In genomic region chr17:63426041-63426916, GRCh38 we compare ENCODE assay signal across 16 cellular contexts. TPM values are rescaled to one million over a fixed set of nuclear protein-coding genes. Genes with fewer than 3 reads are reported as not detected.
DNase-seq lines count a peak whose midpoint lies in the region; ATAC-seq, FAIRE-seq and TF ChIP-seq lines count a peak whose summit lies in the region.
"Had no signal": no experiment of that assay in that cellular context is flagged by ENCODE, and none has a peak within 500 bp of the region (broad histone marks: within the 10 kb centered on the region; RNA-seq: fewer than 3 reads in every experiment).

No MANE protein-coding gene starts in this region.

- H3K4me1 ChIP-seq in GM23338 (ENCODE audit: insufficient read depth) (peaks cover 30% of the 10 kb centered on the region), K562 (replicated peaks in 1 of 2; ENCODE audit: control insufficient read depth in 2 of 2, insufficient read depth in 2 of 2, low read length in 2 of 2) (peaks cover 5 to 14% of the 10 kb centered on the region in 2 experiments), osteoblast (ENCODE audit: insufficient read depth, low read length) (peaks cover 3% of the 10 kb centered on the region)
- H3K4me1 ChIP-seq: Caco-2 had no signal

- H3K27me3 ChIP-seq in GM23338 (ENCODE audit: insufficient read depth) (no peaks in the 10 kb centered on the region), K562 (ENCODE audit: control insufficient read depth in 2 of 2, insufficient read depth in 2 of 2, low read length in 2 of 2) (no peaks in the 10 kb centered on the region), osteoblast (ENCODE audit: insufficient read depth, low read length) (no peaks in the 10 kb centered on the region)
- H3K27me3 ChIP-seq: dorsolateral prefrontal cortex had no signal

- H3K27me3 Mint-ChIP-seq in CD14-positive monocyte (ENCODE audit: low read depth in 3 of 3) (peaks cover 0 to 4% (median 3%) of the 10 kb centered on the region in 3 donors), GM23338 (ENCODE audit: insufficient read depth, low read depth, poor library complexity) (peaks cover 6% of the 10 kb centered on the region)
- H3K27me3 Mint-ChIP-seq: memory B cell had no signal

- H3K27ac Mint-ChIP-seq in CD14-positive monocyte (no peak overlapping the region), GM23338 (no peak overlapping the region)
- H3K27ac Mint-ChIP-seq: activated naive CD4-positive, alpha-beta T cell treated with anti-CD3 and anti-CD28 coated beads for 36 hours; memory B cell; nephron; progenitor cell of endocrine pancreas had no signal

- DNase-seq in CD14-positive monocyte (ENCODE audit: low spot score) (peak; percentile 20), GM23338 (ENCODE audit: low spot score) (no peak), K562 (ENCODE audit: extremely low read depth in 1 of 4, low spot score in 3 of 4) (no peak), osteoblast (ENCODE audit: insufficient read length, low spot score, missing footprints) (peak; percentile 65), NCI-H1048 (lab: John Stamatoyannopoulos, UW) (no peak)
- no peak for DNase-seq in effector CD4-positive, alpha-beta T cell

- TF ChIP-seq CTCF in CD14-positive monocyte (IDR thresholded peaks at IDR 0.05), result no peak
- no peak for TF ChIP-seq CTCF in GM23338 (conservative IDR thresholded peaks at IDR 0.05; ENCODE audit: low read depth in 2 of 2)
- peak; percentile 9 to 34 (median 24); a peak in 2 of 6 replicates for TF ChIP-seq CTCF in K562 (IDR thresholded peaks at IDR 0.05 in 2 of 3, conservative IDR thresholded peaks at IDR 0.05 in 1 of 3; ENCODE audit: insufficient read depth in 2 of 3, low read depth in 1 of 3, low read length in 3 of 3)
- TF ChIP-seq CTCF in osteoblast (IDR thresholded peaks at IDR 0.05; ENCODE audit: extremely low read depth, low read depth, low read length), result no peak

- no peak for TF ChIP-seq RAD21 in K562 (CRISPR knock-in tag; conservative IDR thresholded peaks at IDR 0.05 in 1 of 2, IDR thresholded peaks at IDR 0.05 in 1 of 2)

- no peaks in the 10 kb centered on the region for H3K36me3 ChIP-seq in GM23338 (ENCODE audit: insufficient read depth)
- H3K36me3 ChIP-seq in K562 (ENCODE audit: control insufficient read depth, insufficient read depth, low read length), result 0 out of 3 replicates have a peak, but pooled peaks cover 2% of the 10 kb centered on the region
- H3K36me3 ChIP-seq in osteoblast (ENCODE audit: insufficient read depth, low read length), result peaks cover 19% of the 10 kb centered on the region

- POLR2A ChIA-PET in K562 (lab: Yijun Ruan, JAX), result interaction anchor here (0.6 to 2.4 kb wide), 14 partner anchors 10 to 253 kb away, joined by 3 to 13 read pairs (median 4); partner anchors contain the start of genes CYB561 and DCAF7

- no peaks in the 10 kb centered on the region for H3K9me1 ChIP-seq in K562 (ENCODE audit: control insufficient read depth, insufficient read depth, low read length)

- no peak overlapping the region for H3K9ac ChIP-seq in K562 (ENCODE audit: insufficient read depth in 1 of 2, low read depth in 2 of 2, low read length in 2 of 2)

- no peak overlapping the region for H3K4me3 ChIP-seq in GM23338
- no peak overlapping the region for H3K4me3 ChIP-seq in K562
- no peak overlapping the region for H3K4me3 ChIP-seq in osteoblast (ENCODE audit: insufficient read depth, low read length)
- H3K4me3 ChIP-seq: dorsolateral prefrontal cortex, skin epidermis had no signal

- ATAC-seq in GM23338 (no peak), K562 (peak; percentile 45), HG03342 (IDR thresholded peaks at IDR 0.05; ENCODE audit: unreplicated experiment) (no peak)

- intact Hi-C loops in CD14-positive monocyte (cut with micrococcal nuclease), result loop anchor here in 1 of 2 donors (5.0 kb wide), 1 partner anchor 186 kb away; no protein-coding TSS in a partner anchor
- intact Hi-C loops in K562 (cut with micrococcal nuclease), result loop anchor here (5.0 kb wide), 1 partner anchor 271 kb away; no protein-coding TSS in a partner anchor

- H3K4me1 Mint-ChIP-seq in CD14-positive monocyte (peaks cover 7% of the 10 kb centered on the region), GM23338 (peaks cover 35% of the 10 kb centered on the region)

- H3K9me3 Mint-ChIP-seq in CD14-positive monocyte (peaks cover 0 to 3% (median 0%) of the 10 kb centered on the region in 7 donors), GM23338 (no peaks in the 10 kb centered on the region)
- H3K9me3 Mint-ChIP-seq: activated naive CD4-positive, alpha-beta T cell treated with anti-CD3 and anti-CD28 coated beads for 36 hours; activated T-cell treated with anti-CD3 and anti-CD28 coated beads, Interleukin-2, amount 50 U/mL, for 4 hours; memory B cell; nephron; T-helper 1 cell treated with Interleukin-12 subunit alpha and Interleukin-12 subunit beta and Interleukin-4 antibody, amounts not matched to agents 30 μg/mL and 1 μg/mL, for 36 hours had no signal

- H4K20me1 ChIP-seq in GM23338 (replicated peaks; ENCODE audit: insufficient read depth) (no peaks in the 10 kb centered on the region), K562 (replicated peaks; ENCODE audit: control insufficient read depth, insufficient read depth, low read length) (no peaks in the 10 kb centered on the region), osteoblast (ENCODE audit: insufficient read depth, low read length) (peaks cover 16% of the 10 kb centered on the region)

- no peak overlapping the region for H3K27ac ChIP-seq in GM23338 (ENCODE audit: low read depth)
- no peak overlapping the region for H3K27ac ChIP-seq in K562 (ENCODE audit: extremely low read depth, low read depth, low read length)
- H3K27ac ChIP-seq in osteoblast (ENCODE audit: low read depth, low read length), result no peak overlapping the region

- peak overlapping the region in 1 of 2 donors; percentile 49 for H3K4me3 Mint-ChIP-seq in CD14-positive monocyte
- H3K4me3 Mint-ChIP-seq in GM23338, result no peak overlapping the region
- H3K4me3 Mint-ChIP-seq: activated naive CD4-positive, alpha-beta T cell treated with anti-CD3 and anti-CD28 coated beads for 36 hours; activated T-cell treated with anti-CD3 and anti-CD28 coated beads, Interleukin-2, amount 50 U/mL, for 4 hours; memory B cell; nephron had no signal

- in situ Hi-C loops in K562 (cut with MboI), result loop anchor here (25.0 kb wide), 1 partner anchor 411 kb away; the partner anchor contains the start of genes FTSJ3, PSMC5 and SMARCD2

- H3K4me2 ChIP-seq in GM23338 (peak overlapping the region; percentile 15; the same call in 1 of the 2 replicates), K562 (ENCODE audit: insufficient read depth, low read length) (no peak overlapping the region), osteoblast (ENCODE audit: insufficient read depth, low read length) (no peak overlapping the region)

- H3K9me3 ChIP-seq in K562 (replicated peaks; ENCODE audit: control insufficient read depth, insufficient read depth, low read depth, low read length), result no peaks in the 10 kb centered on the region
- no peaks in the 10 kb centered on the region for H3K9me3 ChIP-seq in osteoblast (ENCODE audit: low read depth, low read length)
- H3K9me3 ChIP-seq: Caco-2 had no signal

- no peaks in the 10 kb centered on the region for H3K79me2 ChIP-seq in GM23338 (replicated peaks; ENCODE audit: insufficient read depth)
- no peaks in the 10 kb centered on the region for H3K79me2 ChIP-seq in K562 (ENCODE audit: control insufficient read depth, insufficient read depth, low read length)
- H3K79me2 ChIP-seq in osteoblast (ENCODE audit: insufficient read depth, low read length), result no peaks in the 10 kb centered on the region

- no peak for TF ChIP-seq POLR2A in K562 (conservative IDR thresholded peaks at IDR 0.05)

- BruUV-seq in K562 (replicated peaks; lab: Mats Ljungman, UMichigan), result no TSS peak

- peak; percentile 60 for FAIRE-seq in K562 (lab: Jason Lieb, UNC)

- H2AFZ ChIP-seq in GM23338, result no peak overlapping the region
- no peak overlapping the region for H2AFZ ChIP-seq in K562 (ENCODE audit: low read depth, low read length)
- H2AFZ ChIP-seq in osteoblast (ENCODE audit: low read length), result no peak overlapping the region

- no peaks in the 10 kb centered on the region for H3K9me2 ChIP-seq in GM23338 (ENCODE audit: insufficient read depth)

- no peak for TF ChIP-seq EP300 in K562 (IDR thresholded peaks at IDR 0.05; ENCODE audit: low read length)

- H3F3A ChIP-seq in GM23338 (replicated peaks; ENCODE audit: low read depth), result peaks cover 3% of the 10 kb centered on the region; the same call in 1 of the 2 replicates

- WGBS in K562 (ENCODE audit: insufficient coverage, low coverage, missing lambda C conversion rate), result 63% methylated on average over 22 of the region's 22 CpGs

- H3K36me3 Mint-ChIP-seq in CD14-positive monocyte (peaks cover 3% of the 10 kb centered on the region in 2 donors), GM23338 (ENCODE audit: low read depth) (no peaks in the 10 kb centered on the region)
- H3K36me3 Mint-ChIP-seq: memory B cell had no signal

- CTCF ChIA-PET in K562 (lab: Yijun Ruan, JAX; ENCODE audit: low intra/inter-chr PET ratio), result interaction anchor here (0.6 to 4.3 kb wide), 5 partner anchors 20 to 408 kb away, joined by 3 to 36 read pairs (median 7); partner anchors contain the start of gene ACE

RNA-seq across cellular contexts. Expression of gene CYB561, which starts 19.8 kb away (rescaled TPM):
- polyA plus RNA-seq in CD14-positive monocyte (1 to 10 TPM; 5.2 to 8.3 TPM), GM23338 (2016; fragmentation: Nextera tagmentation; extraction: Ambion mirVana) (13.2 and 13.7 TPM in 2 replicates), K562 (2011; rRNA removed) (15.0 and 16.5 TPM in 2 replicates), K562 (2014; fragmentation: Illumina TruSeq; extraction: Trizol) (21.6 and 25.2 TPM in 2 replicates), K562 (2014; fragmentation: Nextera tagmentation; extraction: Ambion mirVana) (1 to 10 TPM; 4.0 to 4.9 TPM), K562 (2014; rRNA removed) (27.9 and 31.3 TPM in 2 replicates)
- total RNA-seq in GM23338 (2014; rRNA removed; shearing (Covaris generic)), result 21.9 and 30.9 TPM in 2 replicates
- 16.5 and 48.0 TPM in 2 replicates for total RNA-seq in K562 (2011; cell fraction: chromatin; rRNA removed; ENCODE audit: low replicate concordance)
- total RNA-seq in K562 (2011; cell fraction: nucleolus; rRNA removed), result 47.9 and 50.5 TPM in 2 replicates
- 29.9 and 34.5 TPM in 2 replicates for total RNA-seq in K562 (2011; cell fraction: nucleoplasm; rRNA removed)
- total RNA-seq in K562 (2014; rRNA removed) (21.0 and 25.8 TPM in 2 replicates), K562 (2014; rRNA removed; fragmentation: Illumina TruSeq; extraction: Trizol) (11.9 and 12.8 TPM in 2 replicates), K562 (2015; rRNA removed; fragmentation: Illumina TruSeq; extraction: Trizol) (15.8 and 17.4 TPM in 2 replicates), K562 (2021) (26.3 and 30.8 TPM in 2 replicates), osteoblast (32.2 and 33.6 TPM in 2 replicates)
- polyA plus RNA-seq in K562 (2011; cell fraction: cytosol; rRNA removed), result 16.0 and 38.6 TPM in 2 replicates
- 19.6 and 33.1 TPM in 2 replicates for polyA plus RNA-seq in K562 (2011; cell fraction: nucleus; rRNA removed)
- polyA plus RNA-seq in K562 (2012), result 26.4 and 40.7 TPM in 2 replicates
- 7.6 and 10.9 TPM in 2 replicates for polyA minus RNA-seq in K562 (2011; rRNA and poly(A)+ RNA removed)
- polyA minus RNA-seq in K562 (2011; cell fraction: cytosol; rRNA and poly(A)+ RNA removed), result 16.5 and 26.0 TPM in 2 replicates
- 15.5 and 21.2 TPM in 2 replicates for polyA minus RNA-seq in K562 (2011; cell fraction: nucleus; rRNA and poly(A)+ RNA removed)

RNA-seq across cellular contexts. Expression of gene ACE, which starts 50.6 kb away (rescaled TPM):
- polyA plus RNA-seq in CD14-positive monocyte (not detected), GM23338 (2016; fragmentation: Nextera tagmentation; extraction: Ambion mirVana) (0.82 and 1.0 TPM in 2 replicates), K562 (2011; rRNA removed) (0.22 and 0.29 TPM in 2 replicates), K562 (2014; fragmentation: Illumina TruSeq; extraction: Trizol) (0.39 and 0.53 TPM in 2 replicates), K562 (2014; fragmentation: Nextera tagmentation; extraction: Ambion mirVana) (under 1 TPM in 1 of 2 experiments, not detected in 1; 0.07 TPM), K562 (2014; rRNA removed) (0.71 and 1.7 TPM in 2 replicates)
- total RNA-seq in GM23338 (2014; rRNA removed; shearing (Covaris generic)), result 5.4 and 9.1 TPM in 2 replicates
- 7.6 and 13.1 TPM in 2 replicates for total RNA-seq in K562 (2011; cell fraction: chromatin; rRNA removed; ENCODE audit: low replicate concordance)
- 8.2 and 9.7 TPM in 2 replicates for total RNA-seq in K562 (2011; cell fraction: nucleolus; rRNA removed)
- total RNA-seq in K562 (2011; cell fraction: nucleoplasm; rRNA removed), result 6.2 and 6.5 TPM in 2 replicates
- total RNA-seq in K562 (2014; rRNA removed) (0.61 and 2.5 TPM in 2 replicates), K562 (2014; rRNA removed; fragmentation: Illumina TruSeq; extraction: Trizol) (0.18 and 0.29 TPM in 2 replicates), K562 (2015; rRNA removed; fragmentation: Illumina TruSeq; extraction: Trizol) (0.34 and 0.54 TPM in 2 replicates), K562 (2021) (1.6 and 1.8 TPM in 2 replicates), osteoblast (10.1 and 17.7 TPM in 2 replicates)
- polyA plus RNA-seq in K562 (2011; cell fraction: cytosol; rRNA removed), result 0.63 and 1.3 TPM in 2 replicates
- 0.95 and 3.8 TPM in 2 replicates for polyA plus RNA-seq in K562 (2011; cell fraction: nucleus; rRNA removed)
- polyA plus RNA-seq in K562 (2012), result 1.7 and 2.6 TPM in 2 replicates
- 0.21 and 0.95 TPM in 2 replicates for polyA minus RNA-seq in K562 (2011; rRNA and poly(A)+ RNA removed)
- polyA minus RNA-seq in K562 (2011; cell fraction: cytosol; rRNA and poly(A)+ RNA removed), result 1.2 TPM in 2 replicates
- 1.7 and 3.2 TPM in 2 replicates for polyA minus RNA-seq in K562 (2011; cell fraction: nucleus; rRNA and poly(A)+ RNA removed)

Comparison
In these comparisons a context has a peak if more than half of its experiments do, and no peak if none do; other contexts are left out.
1. DNase-seq: peak in CD14-positive monocyte (single experiment) and osteoblast (single experiment); none in GM23338 (single experiment), K562 (0 of 4), effector CD4-positive, alpha-beta T cell (single experiment) and NCI-H1048 (single experiment).
2. CTCF ChIP-seq: peak in K562 (3 of 3); none in CD14-positive monocyte (single experiment), GM23338 (0 of 2) and osteoblast (single experiment).